In the genomic region with DNA sequence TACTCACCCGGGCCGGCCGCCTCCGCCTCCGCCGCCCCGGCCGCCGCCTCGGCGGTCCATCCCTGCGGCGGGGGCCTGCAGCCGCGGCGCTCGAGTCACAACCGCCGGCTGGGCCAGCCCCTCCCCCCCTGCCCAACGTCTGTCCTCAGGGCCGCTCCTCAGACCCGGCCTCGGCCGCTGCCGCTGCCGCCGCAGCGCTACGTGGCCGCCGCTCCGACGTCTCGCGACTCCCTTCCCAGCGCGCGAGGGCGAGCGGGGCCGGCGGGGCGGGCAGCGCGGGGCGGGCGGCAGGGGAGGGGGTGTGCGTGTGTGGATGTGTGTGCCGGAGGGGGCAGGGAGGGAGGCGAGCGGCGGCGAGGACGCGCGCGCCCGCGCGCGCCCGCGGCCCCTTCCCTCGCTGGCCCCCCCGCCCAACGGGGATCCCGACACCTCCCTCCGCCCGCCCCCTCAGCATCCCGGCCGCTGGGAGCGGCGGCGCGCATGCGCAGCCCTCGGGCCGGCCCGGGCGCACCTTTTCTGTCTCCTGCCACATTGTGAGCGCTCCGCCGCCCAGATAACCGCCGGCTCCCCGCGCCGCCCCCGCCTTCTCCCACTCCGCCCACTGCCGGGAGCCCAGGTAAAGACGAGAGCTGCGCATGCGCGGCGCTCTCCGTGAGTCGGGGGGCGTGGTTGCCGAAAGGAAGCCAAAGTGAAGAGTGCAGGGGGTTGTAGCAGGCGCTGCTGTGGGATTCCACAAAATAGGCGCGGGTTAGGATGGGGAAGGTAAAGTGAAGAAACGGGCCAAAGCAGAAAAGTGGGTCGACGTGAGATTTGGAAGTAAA, we compare ENCODE assay signal across 8 cellular contexts. TPM values are rescaled to one million over a fixed set of nuclear protein-coding genes. Genes with fewer than 3 reads are reported as not detected.
DNase-seq lines count a peak whose midpoint lies in the region; ATAC-seq and TF ChIP-seq lines count a peak whose summit lies in the region.

A gene (minus strand): TSS at position 349 of the 821 bp plus-strand sequence. CDS start 44,525 bp downstream, outside the sequence.

- peak; percentile 48 for ATAC-seq in GM18870 (IDR thresholded peaks at IDR 0.05; ENCODE audit: unreplicated experiment)
- peak; percentile 51 for ATAC-seq in HG03135 (IDR thresholded peaks at IDR 0.05; ENCODE audit: unreplicated experiment)
- ATAC-seq in WTC11 = peak; percentile 85

- H3K27me3 ChIP-seq in ACC112 (ENCODE audit: insufficient read depth, low read length) (no peaks in the 10 kb centered on the region), spleen (replicated peaks in 1 of 7) (no peaks in the 10 kb centered on the region)

- no peaks in the 10 kb centered on the region for H3K36me3 Mint-ChIP-seq in WTC11

- peak within 1 kb of the TSS; percentile 93 for H3K27ac Mint-ChIP-seq in WTC11

- H3K36me3 ChIP-seq in ACC112 (ENCODE audit: insufficient read depth, low read length) (no peaks in the 10 kb centered on the region), spleen (no peaks in the 10 kb centered on the region)

- H3K4me1 ChIP-seq in ACC112 (ENCODE audit: control insufficient read depth, insufficient read depth, low read length, unreplicated experiment) (peaks cover 26% of the 10 kb centered on the region), spleen (peaks cover 24 to 66% (median 50%) of the 10 kb centered on the region in 6 donors)

- H3K9me3 ChIP-seq in spleen = no peaks in the 10 kb centered on the region

- H3K4me1 Mint-ChIP-seq in WTC11 = peaks cover 42% of the 10 kb centered on the region

- H2AFZ ChIP-seq in ACC112 (ENCODE audit: low read length, unreplicated experiment) = peak within 1 kb of the TSS; percentile 91

- no peaks in the 10 kb centered on the region for H3K9me3 Mint-ChIP-seq in WTC11

- peak; percentile 98 for DNase-seq in NCI-H2227 (lab: John Stamatoyannopoulos, UW; ENCODE audit: unreplicated experiment)
- DNase-seq in WTC11 (ENCODE audit: low spot score) = peak; percentile 98
- peak; percentile 79 to 89 for DNase-seq in cardiac fibroblast (ENCODE audit: low read depth in 2 of 2)
- DNase-seq in inferior parietal cortex (ENCODE audit: extremely low spot score) = peak; percentile 72
- DNase-seq in spleen = peak; percentile 99

- intact Hi-C loops in spleen (cut with DNase I; ENCODE audit: low total_unique reads) = loop anchor here (10.0 kb wide), 1 partner anchor 47 kb away; no protein-coding TSS in a partner anchor

- H3K4me3 ChIP-seq in ACC112 (ENCODE audit: low read depth, low read length) (peak within 1 kb of the TSS; percentile 99), cardiac fibroblast (replicated peaks in 1 of 2; ENCODE audit: low read depth in 2 of 2, low read length in 2 of 2) (peak within 1 kb of the TSS; percentile 96 to 98), spleen (peak within 1 kb of the TSS; percentile 69 to 97 (median 86))

- peaks cover 38% of the 10 kb centered on the region for H3K79me2 ChIP-seq in ACC112 (ENCODE audit: control insufficient read depth, insufficient read depth, low read length, unreplicated experiment)

- H3K27ac ChIP-seq in ACC112 (ENCODE audit: low read depth, low read length) = peak within 1 kb of the TSS; percentile 52; the same call in 1 of the 2 replicates
- peak within 1 kb of the TSS; percentile 87 to 99 (median 96) for H3K27ac ChIP-seq in spleen

- POLR2A ChIA-PET in WTC11 (lab: Charles Lee) = interaction anchor here (0.8 kb wide), 2 partner anchors 9 to 38 kb away, joined by 3 to 4 read pairs; no protein-coding TSS in a partner anchor

- CTCF ChIA-PET in WTC11 (lab: Charles Lee) = interaction anchor here (0.6 to 4.8 kb wide), 9 partner anchors 9 to 1325 kb away, joined by 3 to 19 read pairs (median 3); no protein-coding TSS in a partner anchor

- 0 to 2% (median 1%) methylated on average over 18 to 106 of the region's 106 CpGs for WGBS in spleen, 5 donors

- TF ChIP-seq CTCF in WTC11 (IDR thresholded peaks at IDR 0.05) (no peak), cardiac fibroblast (IDR thresholded peaks at IDR 0.05; ENCODE audit: low read depth, low read length) (no peak), spleen (IDR thresholded peaks at IDR 0.05 in 8 of 11, conservative IDR thresholded peaks at IDR 0.05 in 3 of 11) (no peak)

- no peaks in the 10 kb centered on the region for H3K27me3 Mint-ChIP-seq in WTC11 (ENCODE audit: low read depth)

- no peak for TF ChIP-seq POLR2A in spleen (IDR thresholded peaks at IDR 0.05)

- peak within 1 kb of the TSS; percentile 91 for H3K4me3 Mint-ChIP-seq in WTC11

TF ChIP-seq in WTC11, 78 proteins besides CTCF, POLR2A, EP300 and RAD21:
- no peak for TF ChIP-seq ZNF219 (CRISPR knock-in tag; IDR thresholded peaks at IDR 0.05; ENCODE audit: borderline replicate concordance)
- TF ChIP-seq, protein P1, sequence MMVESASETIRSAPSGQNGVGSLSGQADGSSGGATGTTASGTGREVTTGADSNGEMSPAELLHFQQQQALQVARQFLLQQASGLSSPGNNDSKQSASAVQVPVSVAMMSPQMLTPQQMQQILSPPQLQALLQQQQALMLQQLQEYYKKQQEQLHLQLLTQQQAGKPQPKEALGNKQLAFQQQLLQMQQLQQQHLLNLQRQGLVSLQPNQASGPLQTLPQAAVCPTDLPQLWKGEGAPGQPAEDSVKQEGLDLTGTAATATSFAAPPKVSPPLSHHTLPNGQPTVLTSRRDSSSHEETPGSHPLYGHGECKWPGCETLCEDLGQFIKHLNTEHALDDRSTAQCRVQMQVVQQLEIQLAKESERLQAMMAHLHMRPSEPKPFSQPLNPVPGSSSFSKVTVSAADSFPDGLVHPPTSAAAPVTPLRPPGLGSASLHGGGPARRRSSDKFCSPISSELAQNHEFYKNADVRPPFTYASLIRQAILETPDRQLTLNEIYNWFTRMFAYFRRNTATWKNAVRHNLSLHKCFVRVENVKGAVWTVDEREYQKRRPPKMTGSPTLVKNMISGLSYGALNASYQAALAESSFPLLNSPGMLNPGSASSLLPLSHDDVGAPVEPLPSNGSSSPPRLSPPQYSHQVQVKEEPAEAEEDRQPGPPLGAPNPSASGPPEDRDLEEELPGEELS (CRISPR knock-in tag; IDR thresholded peaks at IDR 0.05) = peak; percentile 65
- TF ChIP-seq KAT7 (CRISPR knock-in tag; IDR thresholded peaks at IDR 0.05; ENCODE audit: borderline replicate concordance) = 0 out of 2 replicates have a peak, but pooled peaks have one; percentile 13
- TF ChIP-seq, protein P2, sequence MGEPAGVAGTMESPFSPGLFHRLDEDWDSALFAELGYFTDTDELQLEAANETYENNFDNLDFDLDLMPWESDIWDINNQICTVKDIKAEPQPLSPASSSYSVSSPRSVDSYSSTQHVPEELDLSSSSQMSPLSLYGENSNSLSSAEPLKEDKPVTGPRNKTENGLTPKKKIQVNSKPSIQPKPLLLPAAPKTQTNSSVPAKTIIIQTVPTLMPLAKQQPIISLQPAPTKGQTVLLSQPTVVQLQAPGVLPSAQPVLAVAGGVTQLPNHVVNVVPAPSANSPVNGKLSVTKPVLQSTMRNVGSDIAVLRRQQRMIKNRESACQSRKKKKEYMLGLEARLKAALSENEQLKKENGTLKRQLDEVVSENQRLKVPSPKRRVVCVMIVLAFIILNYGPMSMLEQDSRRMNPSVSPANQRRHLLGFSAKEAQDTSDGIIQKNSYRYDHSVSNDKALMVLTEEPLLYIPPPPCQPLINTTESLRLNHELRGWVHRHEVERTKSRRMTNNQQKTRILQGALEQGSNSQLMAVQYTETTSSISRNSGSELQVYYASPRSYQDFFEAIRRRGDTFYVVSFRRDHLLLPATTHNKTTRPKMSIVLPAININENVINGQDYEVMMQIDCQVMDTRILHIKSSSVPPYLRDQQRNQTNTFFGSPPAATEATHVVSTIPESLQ (CRISPR knock-in tag; IDR thresholded peaks at IDR 0.05) = no peak
- TF ChIP-seq GABPB1 (CRISPR knock-in tag; IDR thresholded peaks at IDR 0.05) = peak; percentile 43; the same call in 1 of the 2 replicates
TF ChIP-seq in WTC11: peak in this region for 3.

RNA-seq across cellular contexts. Expression of the gene that starts here (rescaled TPM):
- total RNA-seq in WTC11 (2021) (40.8 to 46.0 TPM (median 44.2 TPM) in 3 replicates), spleen (10 to 100 TPM; 51.4 to 73.9 (median 57.5) TPM)
- 10 to 100 TPM; 18.2 to 26.6 (median 23.3) TPM for polyA plus RNA-seq in spleen

Comparison
In these comparisons a context has a peak if more than half of its experiments do, and no peak if none do; other contexts are left out.
1. Peak in every context shown above with its lines: DNase-seq, ATAC-seq, H3K4me3 ChIP-seq and H3K27ac ChIP-seq.